In the genomic region with DNA sequence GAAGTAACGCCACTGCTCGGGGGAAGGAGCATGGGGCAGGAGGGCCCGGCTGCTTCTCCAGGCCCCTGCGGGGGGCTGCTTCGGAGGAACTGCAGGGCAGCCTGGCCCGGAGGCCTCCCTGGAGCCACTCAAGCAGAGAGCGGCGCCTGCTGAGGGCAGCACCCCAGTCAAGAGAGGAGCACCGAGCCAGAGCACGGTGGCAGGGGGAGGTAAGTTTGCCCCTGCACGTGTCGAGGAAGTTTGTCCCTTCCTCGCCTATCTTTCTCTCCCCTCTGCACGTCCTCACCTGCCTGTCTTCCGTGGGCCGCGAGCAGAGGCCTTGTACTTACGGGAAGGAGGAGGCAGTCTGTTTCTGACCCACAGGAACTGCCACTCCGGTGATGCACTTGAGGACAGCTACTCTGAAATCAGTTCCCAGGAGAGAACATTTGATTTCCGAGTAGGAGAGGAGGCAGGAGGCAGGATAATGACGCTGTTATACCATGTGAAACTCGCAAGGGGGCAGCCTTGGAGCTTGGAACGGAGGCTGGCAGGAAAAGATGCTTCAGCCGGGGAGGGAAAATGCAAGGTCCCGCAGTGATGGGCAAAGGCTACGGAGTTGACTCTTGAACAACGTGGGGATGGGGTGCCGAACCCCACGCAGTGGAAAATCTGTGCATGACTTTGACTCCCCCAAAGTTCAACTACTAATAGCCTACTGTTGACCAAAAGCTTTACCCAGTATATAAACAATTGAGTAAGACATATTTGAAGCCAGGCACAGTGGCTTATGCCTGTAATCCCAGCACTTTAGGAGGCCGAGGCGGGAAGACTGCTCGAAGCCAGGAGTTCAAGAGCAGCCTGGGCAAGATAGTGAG, we compare ENCODE assay signal across 1 cellular context.
TF ChIP-seq lines count a peak whose summit lies in the region.

No MANE protein-coding gene starts in this region.

TF ChIP-seq in GM12878, 131 proteins besides CTCF, POLR2A, EP300 and RAD21 (continued from another document and continues in another):
- TF ChIP-seq, protein P1, sequence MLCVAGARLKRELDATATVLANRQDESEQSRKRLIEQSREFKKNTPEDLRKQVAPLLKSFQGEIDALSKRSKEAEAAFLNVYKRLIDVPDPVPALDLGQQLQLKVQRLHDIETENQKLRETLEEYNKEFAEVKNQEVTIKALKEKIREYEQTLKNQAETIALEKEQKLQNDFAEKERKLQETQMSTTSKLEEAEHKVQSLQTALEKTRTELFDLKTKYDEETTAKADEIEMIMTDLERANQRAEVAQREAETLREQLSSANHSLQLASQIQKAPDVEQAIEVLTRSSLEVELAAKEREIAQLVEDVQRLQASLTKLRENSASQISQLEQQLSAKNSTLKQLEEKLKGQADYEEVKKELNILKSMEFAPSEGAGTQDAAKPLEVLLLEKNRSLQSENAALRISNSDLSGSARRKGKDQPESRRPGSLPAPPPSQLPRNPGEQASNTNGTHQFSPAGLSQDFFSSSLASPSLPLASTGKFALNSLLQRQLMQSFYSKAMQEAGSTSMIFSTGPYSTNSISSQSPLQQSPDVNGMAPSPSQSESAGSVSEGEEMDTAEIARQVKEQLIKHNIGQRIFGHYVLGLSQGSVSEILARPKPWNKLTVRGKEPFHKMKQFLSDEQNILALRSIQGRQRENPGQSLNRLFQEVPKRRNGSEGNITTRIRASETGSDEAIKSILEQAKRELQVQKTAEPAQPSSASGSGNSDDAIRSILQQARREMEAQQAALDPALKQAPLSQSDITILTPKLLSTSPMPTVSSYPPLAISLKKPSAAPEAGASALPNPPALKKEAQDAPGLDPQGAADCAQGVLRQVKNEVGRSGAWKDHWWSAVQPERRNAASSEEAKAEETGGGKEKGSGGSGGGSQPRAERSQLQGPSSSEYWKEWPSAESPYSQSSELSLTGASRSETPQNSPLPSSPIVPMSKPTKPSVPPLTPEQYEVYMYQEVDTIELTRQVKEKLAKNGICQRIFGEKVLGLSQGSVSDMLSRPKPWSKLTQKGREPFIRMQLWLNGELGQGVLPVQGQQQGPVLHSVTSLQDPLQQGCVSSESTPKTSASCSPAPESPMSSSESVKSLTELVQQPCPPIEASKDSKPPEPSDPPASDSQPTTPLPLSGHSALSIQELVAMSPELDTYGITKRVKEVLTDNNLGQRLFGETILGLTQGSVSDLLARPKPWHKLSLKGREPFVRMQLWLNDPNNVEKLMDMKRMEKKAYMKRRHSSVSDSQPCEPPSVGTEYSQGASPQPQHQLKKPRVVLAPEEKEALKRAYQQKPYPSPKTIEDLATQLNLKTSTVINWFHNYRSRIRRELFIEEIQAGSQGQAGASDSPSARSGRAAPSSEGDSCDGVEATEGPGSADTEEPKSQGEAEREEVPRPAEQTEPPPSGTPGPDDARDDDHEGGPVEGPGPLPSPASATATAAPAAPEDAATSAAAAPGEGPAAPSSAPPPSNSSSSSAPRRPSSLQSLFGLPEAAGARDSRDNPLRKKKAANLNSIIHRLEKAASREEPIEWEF (IDR thresholded peaks at IDR 0.05; ENCODE audit: insufficient replicate concordance, low read depth, low read length) = no peak
- TF ChIP-seq STAT3 (IDR thresholded peaks at IDR 0.05; ENCODE audit: low read depth, low read length) (no peak), HCFC1 (IDR thresholded peaks at IDR 0.05; ENCODE audit: low read length) (0 out of 2 replicates have a peak, but pooled peaks have one; percentile 13), SMAD1 (IDR thresholded peaks at IDR 0.05; ENCODE audit: low read depth, partially characterized antibody) (no peak), EED (IDR thresholded peaks at IDR 0.05; ENCODE audit: low read depth) (peak; percentile 77), POLR2AphosphoS5 (IDR thresholded peaks at IDR 0.05; ENCODE audit: low read length) (no peak), ZSCAN29 (IDR thresholded peaks at IDR 0.05) (no peak), GATAD2B (conservative IDR thresholded peaks at IDR 0.05; ENCODE audit: low read depth) (peak; percentile 41; the same call in 1 of the 2 replicates), SIX5 (IDR thresholded peaks at IDR 0.05; ENCODE audit: low read depth, low read length, severe bottlenecking) (no peak), ZBED1 (IDR thresholded peaks at IDR 0.05; ENCODE audit: borderline replicate concordance) (no peak), ZNF217 (IDR thresholded peaks at IDR 0.05) (no peak), PAX8 (IDR thresholded peaks at IDR 0.05) (no peak), SRF (IDR thresholded peaks at IDR 0.05; ENCODE audit: low read depth in 2 of 2, low read length in 2 of 2) (no peak), SIN3A (IDR thresholded peaks at IDR 0.05; ENCODE audit: low read depth, low read length) (no peak), RBBP5 (conservative IDR thresholded peaks at IDR 0.05) (no peak), SMARCA5 (IDR thresholded peaks at IDR 0.05) (peak; percentile 55; the same call in 1 of the 2 replicates), NFYA (IDR thresholded peaks at IDR 0.05; ENCODE audit: borderline replicate concordance, low read depth, low read length) (no peak), EGR1 (IDR thresholded peaks at IDR 0.05; ENCODE audit: borderline replicate concordance in 1 of 2, low read depth in 2 of 2, low read length in 2 of 2) (no peak), KDM1A (IDR thresholded peaks at IDR 0.05; ENCODE audit: borderline replicate concordance) (no peak), HDGF (IDR thresholded peaks at IDR 0.05) (peak; percentile 81), CBX5 (IDR thresholded peaks at IDR 0.05; ENCODE audit: low read depth) (no peak), FOXM1 (IDR thresholded peaks at IDR 0.05; ENCODE audit: low read depth, low read length) (peak; percentile 67; the same call in 1 of the 2 replicates), JUND (IDR thresholded peaks at IDR 0.05; ENCODE audit: low read depth, low read length) (no peak), PML (IDR thresholded peaks at IDR 0.05; ENCODE audit: low read length) (no peak), JUNB (IDR thresholded peaks at IDR 0.05) (peak; percentile 17; the same call in 1 of the 2 replicates), SP1 (IDR thresholded peaks at IDR 0.05; ENCODE audit: low read depth, low read length) (no peak), TBL1XR1 (IDR thresholded peaks at IDR 0.05; ENCODE audit: low read depth, low read length) (no peak; the same call in 1 of the 2 replicates), TCF12 (IDR thresholded peaks at IDR 0.05; ENCODE audit: low read depth, low read length) (no peak), BCL11A (IDR thresholded peaks at IDR 0.05; ENCODE audit: low read depth, low read length) (no peak), BRCA1 (IDR thresholded peaks at IDR 0.05; ENCODE audit: low read depth, low read length) (no peak), TCF7 (IDR thresholded peaks at IDR 0.05; ENCODE audit: borderline replicate concordance) (no peak), FOXK2 (IDR thresholded peaks at IDR 0.05) (no peak), NRF1 (conservative IDR thresholded peaks at IDR 0.05; ENCODE audit: low read depth, low read length) (no peak), WRNIP1 (IDR thresholded peaks at IDR 0.05; ENCODE audit: borderline replicate concordance, low read depth, low read length) (no peak), ASH2L (IDR thresholded peaks at IDR 0.05; ENCODE audit: borderline replicate concordance, low read depth) (no peak), NR2F1 (conservative IDR thresholded peaks at IDR 0.05) (peak; percentile 48), IKZF1 (conservative IDR thresholded peaks at IDR 0.05) (peak; percentile 86), TCF3 (IDR thresholded peaks at IDR 0.05; ENCODE audit: borderline replicate concordance, insufficient read depth, low read depth, low read length) (no peak)
- TF ChIP-seq, protein P2, sequence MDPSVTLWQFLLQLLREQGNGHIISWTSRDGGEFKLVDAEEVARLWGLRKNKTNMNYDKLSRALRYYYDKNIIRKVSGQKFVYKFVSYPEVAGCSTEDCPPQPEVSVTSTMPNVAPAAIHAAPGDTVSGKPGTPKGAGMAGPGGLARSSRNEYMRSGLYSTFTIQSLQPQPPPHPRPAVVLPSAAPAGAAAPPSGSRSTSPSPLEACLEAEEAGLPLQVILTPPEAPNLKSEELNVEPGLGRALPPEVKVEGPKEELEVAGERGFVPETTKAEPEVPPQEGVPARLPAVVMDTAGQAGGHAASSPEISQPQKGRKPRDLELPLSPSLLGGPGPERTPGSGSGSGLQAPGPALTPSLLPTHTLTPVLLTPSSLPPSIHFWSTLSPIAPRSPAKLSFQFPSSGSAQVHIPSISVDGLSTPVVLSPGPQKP (IDR thresholded peaks at IDR 0.05; ENCODE audit: low read depth, low read length) = no peak
- TF ChIP-seq, protein P3, sequence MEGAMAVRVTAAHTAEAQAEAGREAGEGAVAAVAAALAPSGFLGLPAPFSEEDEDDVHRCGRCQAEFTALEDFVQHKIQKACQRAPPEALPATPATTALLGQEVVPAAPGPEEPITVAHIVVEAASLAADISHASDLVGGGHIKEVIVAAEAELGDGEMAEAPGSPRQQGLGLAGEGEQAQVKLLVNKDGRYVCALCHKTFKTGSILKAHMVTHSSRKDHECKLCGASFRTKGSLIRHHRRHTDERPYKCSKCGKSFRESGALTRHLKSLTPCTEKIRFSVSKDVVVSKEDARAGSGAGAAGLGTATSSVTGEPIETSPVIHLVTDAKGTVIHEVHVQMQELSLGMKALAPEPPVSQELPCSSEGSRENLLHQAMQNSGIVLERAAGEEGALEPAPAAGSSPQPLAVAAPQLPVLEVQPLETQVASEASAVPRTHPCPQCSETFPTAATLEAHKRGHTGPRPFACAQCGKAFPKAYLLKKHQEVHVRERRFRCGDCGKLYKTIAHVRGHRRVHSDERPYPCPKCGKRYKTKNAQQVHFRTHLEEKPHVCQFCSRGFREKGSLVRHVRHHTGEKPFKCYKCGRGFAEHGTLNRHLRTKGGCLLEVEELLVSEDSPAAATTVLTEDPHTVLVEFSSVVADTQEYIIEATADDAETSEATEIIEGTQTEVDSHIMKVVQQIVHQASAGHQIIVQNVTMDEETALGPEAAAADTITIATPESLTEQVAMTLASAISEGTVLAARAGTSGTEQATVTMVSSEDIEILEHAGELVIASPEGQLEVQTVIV (IDR thresholded peaks at IDR 0.05; ENCODE audit: borderline replicate concordance, partially characterized antibody) = no peak
- TF ChIP-seq, protein P4, sequence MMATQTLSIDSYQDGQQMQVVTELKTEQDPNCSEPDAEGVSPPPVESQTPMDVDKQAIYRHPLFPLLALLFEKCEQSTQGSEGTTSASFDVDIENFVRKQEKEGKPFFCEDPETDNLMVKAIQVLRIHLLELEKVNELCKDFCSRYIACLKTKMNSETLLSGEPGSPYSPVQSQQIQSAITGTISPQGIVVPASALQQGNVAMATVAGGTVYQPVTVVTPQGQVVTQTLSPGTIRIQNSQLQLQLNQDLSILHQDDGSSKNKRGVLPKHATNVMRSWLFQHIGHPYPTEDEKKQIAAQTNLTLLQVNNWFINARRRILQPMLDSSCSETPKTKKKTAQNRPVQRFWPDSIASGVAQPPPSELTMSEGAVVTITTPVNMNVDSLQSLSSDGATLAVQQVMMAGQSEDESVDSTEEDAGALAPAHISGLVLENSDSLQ (IDR thresholded peaks at IDR 0.05) = peak; percentile 69
- TF ChIP-seq, protein P5, sequence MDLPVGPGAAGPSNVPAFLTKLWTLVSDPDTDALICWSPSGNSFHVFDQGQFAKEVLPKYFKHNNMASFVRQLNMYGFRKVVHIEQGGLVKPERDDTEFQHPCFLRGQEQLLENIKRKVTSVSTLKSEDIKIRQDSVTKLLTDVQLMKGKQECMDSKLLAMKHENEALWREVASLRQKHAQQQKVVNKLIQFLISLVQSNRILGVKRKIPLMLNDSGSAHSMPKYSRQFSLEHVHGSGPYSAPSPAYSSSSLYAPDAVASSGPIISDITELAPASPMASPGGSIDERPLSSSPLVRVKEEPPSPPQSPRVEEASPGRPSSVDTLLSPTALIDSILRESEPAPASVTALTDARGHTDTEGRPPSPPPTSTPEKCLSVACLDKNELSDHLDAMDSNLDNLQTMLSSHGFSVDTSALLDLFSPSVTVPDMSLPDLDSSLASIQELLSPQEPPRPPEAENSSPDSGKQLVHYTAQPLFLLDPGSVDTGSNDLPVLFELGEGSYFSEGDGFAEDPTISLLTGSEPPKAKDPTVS (IDR thresholded peaks at IDR 0.05; ENCODE audit: low read depth, low read length) = 0 out of 2 replicates have a peak, but pooled peaks have one; percentile 33
- TF ChIP-seq, protein P6, sequence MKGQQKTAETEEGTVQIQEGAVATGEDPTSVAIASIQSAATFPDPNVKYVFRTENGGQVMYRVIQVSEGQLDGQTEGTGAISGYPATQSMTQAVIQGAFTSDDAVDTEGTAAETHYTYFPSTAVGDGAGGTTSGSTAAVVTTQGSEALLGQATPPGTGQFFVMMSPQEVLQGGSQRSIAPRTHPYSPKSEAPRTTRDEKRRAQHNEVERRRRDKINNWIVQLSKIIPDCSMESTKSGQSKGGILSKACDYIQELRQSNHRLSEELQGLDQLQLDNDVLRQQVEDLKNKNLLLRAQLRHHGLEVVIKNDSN (IDR thresholded peaks at IDR 0.05; ENCODE audit: borderline replicate concordance, extremely low read length, insufficient read depth, low read depth, low read length) = no peak
- TF ChIP-seq, protein P7, sequence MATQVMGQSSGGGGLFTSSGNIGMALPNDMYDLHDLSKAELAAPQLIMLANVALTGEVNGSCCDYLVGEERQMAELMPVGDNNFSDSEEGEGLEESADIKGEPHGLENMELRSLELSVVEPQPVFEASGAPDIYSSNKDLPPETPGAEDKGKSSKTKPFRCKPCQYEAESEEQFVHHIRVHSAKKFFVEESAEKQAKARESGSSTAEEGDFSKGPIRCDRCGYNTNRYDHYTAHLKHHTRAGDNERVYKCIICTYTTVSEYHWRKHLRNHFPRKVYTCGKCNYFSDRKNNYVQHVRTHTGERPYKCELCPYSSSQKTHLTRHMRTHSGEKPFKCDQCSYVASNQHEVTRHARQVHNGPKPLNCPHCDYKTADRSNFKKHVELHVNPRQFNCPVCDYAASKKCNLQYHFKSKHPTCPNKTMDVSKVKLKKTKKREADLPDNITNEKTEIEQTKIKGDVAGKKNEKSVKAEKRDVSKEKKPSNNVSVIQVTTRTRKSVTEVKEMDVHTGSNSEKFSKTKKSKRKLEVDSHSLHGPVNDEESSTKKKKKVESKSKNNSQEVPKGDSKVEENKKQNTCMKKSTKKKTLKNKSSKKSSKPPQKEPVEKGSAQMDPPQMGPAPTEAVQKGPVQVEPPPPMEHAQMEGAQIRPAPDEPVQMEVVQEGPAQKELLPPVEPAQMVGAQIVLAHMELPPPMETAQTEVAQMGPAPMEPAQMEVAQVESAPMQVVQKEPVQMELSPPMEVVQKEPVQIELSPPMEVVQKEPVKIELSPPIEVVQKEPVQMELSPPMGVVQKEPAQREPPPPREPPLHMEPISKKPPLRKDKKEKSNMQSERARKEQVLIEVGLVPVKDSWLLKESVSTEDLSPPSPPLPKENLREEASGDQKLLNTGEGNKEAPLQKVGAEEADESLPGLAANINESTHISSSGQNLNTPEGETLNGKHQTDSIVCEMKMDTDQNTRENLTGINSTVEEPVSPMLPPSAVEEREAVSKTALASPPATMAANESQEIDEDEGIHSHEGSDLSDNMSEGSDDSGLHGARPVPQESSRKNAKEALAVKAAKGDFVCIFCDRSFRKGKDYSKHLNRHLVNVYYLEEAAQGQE (IDR thresholded peaks at IDR 0.05; ENCODE audit: low read depth, low read length) = no peak
- TF ChIP-seq, protein P8, sequence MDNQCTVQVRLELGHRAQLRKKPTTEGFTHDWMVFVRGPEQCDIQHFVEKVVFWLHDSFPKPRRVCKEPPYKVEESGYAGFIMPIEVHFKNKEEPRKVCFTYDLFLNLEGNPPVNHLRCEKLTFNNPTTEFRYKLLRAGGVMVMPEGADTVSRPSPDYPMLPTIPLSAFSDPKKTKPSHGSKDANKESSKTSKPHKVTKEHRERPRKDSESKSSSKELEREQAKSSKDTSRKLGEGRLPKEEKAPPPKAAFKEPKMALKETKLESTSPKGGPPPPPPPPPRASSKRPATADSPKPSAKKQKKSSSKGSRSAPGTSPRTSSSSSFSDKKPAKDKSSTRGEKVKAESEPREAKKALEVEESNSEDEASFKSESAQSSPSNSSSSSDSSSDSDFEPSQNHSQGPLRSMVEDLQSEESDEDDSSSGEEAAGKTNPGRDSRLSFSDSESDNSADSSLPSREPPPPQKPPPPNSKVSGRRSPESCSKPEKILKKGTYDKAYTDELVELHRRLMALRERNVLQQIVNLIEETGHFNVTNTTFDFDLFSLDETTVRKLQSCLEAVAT (IDR thresholded peaks at IDR 0.05) = peak; percentile 67; the same call in 1 of the 2 replicates
